1 cellular context compared by ENCODE assay signal in the genomic region with DNA sequence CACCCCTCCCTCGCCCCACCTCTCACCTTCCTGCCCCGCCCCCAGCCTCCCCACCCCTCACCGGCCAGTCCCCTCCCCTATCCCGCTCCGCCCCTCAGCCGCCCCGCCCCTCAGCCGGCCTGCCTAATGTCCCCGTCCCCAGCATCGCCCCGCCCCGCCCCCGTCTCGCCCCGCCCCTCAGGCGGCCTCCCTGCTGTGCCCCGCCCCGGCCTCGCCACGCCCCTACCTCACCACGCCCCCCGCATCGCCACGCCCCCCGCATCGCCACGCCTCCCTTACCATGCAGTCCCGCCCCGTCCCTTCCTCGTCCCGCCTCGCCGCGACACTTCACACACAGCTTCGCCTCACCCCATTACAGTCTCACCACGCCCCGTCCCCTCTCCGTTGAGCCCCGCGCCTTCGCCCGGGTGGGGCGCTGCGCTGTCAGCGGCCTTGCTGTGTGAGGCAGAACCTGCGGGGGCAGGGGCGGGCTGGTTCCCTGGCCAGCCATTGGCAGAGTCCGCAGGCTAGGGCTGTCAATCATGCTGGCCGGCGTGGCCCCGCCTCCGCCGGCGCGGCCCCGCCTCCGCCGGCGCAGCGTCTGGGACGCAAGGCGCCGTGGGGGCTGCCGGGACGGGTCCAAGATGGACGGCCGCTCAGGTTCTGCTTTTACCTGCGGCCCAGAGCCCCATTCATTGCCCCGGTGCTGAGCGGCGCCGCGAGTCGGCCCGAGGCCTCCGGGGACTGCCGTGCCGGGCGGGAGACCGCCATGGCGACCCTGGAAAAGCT.
TF ChIP-seq lines count a peak whose summit lies in the region.

A gene (plus strand): TSS at position 604 of the 768 bp plus-strand sequence. CDS start 145 bp downstream, at position 749.
A gene (minus strand): TSS at position 461 of the 768 bp plus-strand sequence.

TF ChIP-seq in SK-N-SH, 30 proteins besides CTCF, POLR2A, EP300 and RAD21 (continued from another document):
- TF ChIP-seq, protein P1, sequence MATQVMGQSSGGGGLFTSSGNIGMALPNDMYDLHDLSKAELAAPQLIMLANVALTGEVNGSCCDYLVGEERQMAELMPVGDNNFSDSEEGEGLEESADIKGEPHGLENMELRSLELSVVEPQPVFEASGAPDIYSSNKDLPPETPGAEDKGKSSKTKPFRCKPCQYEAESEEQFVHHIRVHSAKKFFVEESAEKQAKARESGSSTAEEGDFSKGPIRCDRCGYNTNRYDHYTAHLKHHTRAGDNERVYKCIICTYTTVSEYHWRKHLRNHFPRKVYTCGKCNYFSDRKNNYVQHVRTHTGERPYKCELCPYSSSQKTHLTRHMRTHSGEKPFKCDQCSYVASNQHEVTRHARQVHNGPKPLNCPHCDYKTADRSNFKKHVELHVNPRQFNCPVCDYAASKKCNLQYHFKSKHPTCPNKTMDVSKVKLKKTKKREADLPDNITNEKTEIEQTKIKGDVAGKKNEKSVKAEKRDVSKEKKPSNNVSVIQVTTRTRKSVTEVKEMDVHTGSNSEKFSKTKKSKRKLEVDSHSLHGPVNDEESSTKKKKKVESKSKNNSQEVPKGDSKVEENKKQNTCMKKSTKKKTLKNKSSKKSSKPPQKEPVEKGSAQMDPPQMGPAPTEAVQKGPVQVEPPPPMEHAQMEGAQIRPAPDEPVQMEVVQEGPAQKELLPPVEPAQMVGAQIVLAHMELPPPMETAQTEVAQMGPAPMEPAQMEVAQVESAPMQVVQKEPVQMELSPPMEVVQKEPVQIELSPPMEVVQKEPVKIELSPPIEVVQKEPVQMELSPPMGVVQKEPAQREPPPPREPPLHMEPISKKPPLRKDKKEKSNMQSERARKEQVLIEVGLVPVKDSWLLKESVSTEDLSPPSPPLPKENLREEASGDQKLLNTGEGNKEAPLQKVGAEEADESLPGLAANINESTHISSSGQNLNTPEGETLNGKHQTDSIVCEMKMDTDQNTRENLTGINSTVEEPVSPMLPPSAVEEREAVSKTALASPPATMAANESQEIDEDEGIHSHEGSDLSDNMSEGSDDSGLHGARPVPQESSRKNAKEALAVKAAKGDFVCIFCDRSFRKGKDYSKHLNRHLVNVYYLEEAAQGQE (IDR thresholded peaks at IDR 0.05; ENCODE audit: low read depth, low read length) = no peak
- TF ChIP-seq, protein P2, sequence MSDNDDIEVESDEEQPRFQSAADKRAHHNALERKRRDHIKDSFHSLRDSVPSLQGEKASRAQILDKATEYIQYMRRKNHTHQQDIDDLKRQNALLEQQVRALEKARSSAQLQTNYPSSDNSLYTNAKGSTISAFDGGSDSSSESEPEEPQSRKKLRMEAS (IDR thresholded peaks at IDR 0.05; ENCODE audit: low read depth) = 0 out of 2 replicates have a peak, but pooled peaks have one; percentile 0
- TF ChIP-seq TEAD4 (IDR thresholded peaks at IDR 0.05; ENCODE audit: borderline replicate concordance, insufficient read depth) (no peak), NFIC (IDR thresholded peaks at IDR 0.05; ENCODE audit: borderline replicate concordance) (no peak), RCOR1 (IDR thresholded peaks at IDR 0.05; ENCODE audit: low read length) (no peak), POLR2AphosphoS5 (IDR thresholded peaks at IDR 0.05; ENCODE audit: low read depth, low read length) (peak; percentile 81), RFX5 (IDR thresholded peaks at IDR 0.05; ENCODE audit: low read length) (no peak), FOXM1 (IDR thresholded peaks at IDR 0.05; ENCODE audit: low read depth) (no peak), YY1 (IDR thresholded peaks at IDR 0.05; ENCODE audit: low read depth) (peak; percentile 91), NRF1 (IDR thresholded peaks at IDR 0.05; ENCODE audit: low read depth, low read length) (peak; percentile 71), EZH2phosphoT487 (IDR thresholded peaks at IDR 0.05; ENCODE audit: borderline replicate concordance, low read depth) (no peak), TAF1 (IDR thresholded peaks at IDR 0.05; ENCODE audit: borderline replicate concordance, low read depth, low read length) (peak; percentile 81)
- TF ChIP-seq, protein P3, sequence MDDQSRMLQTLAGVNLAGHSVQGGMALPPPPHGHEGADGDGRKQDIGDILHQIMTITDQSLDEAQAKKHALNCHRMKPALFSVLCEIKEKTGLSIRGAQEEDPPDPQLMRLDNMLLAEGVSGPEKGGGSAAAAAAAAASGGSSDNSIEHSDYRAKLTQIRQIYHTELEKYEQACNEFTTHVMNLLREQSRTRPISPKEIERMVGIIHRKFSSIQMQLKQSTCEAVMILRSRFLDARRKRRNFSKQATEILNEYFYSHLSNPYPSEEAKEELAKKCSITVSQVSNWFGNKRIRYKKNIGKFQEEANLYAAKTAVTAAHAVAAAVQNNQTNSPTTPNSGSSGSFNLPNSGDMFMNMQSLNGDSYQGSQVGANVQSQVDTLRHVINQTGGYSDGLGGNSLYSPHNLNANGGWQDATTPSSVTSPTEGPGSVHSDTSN (IDR thresholded peaks at IDR 0.05) = peak; percentile 100
- TF ChIP-seq, protein P4, sequence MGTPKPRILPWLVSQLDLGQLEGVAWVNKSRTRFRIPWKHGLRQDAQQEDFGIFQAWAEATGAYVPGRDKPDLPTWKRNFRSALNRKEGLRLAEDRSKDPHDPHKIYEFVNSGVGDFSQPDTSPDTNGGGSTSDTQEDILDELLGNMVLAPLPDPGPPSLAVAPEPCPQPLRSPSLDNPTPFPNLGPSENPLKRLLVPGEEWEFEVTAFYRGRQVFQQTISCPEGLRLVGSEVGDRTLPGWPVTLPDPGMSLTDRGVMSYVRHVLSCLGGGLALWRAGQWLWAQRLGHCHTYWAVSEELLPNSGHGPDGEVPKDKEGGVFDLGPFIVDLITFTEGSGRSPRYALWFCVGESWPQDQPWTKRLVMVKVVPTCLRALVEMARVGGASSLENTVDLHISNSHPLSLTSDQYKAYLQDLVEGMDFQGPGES (IDR thresholded peaks at IDR 0.05; ENCODE audit: low read depth, low read length) = 0 out of 2 replicates have a peak, but pooled peaks have one; percentile 11
TF ChIP-seq in SK-N-SH: peak in this region for 8.
